Comparison of ENCODE assay signal across 1 cellular context in the genomic region with DNA sequence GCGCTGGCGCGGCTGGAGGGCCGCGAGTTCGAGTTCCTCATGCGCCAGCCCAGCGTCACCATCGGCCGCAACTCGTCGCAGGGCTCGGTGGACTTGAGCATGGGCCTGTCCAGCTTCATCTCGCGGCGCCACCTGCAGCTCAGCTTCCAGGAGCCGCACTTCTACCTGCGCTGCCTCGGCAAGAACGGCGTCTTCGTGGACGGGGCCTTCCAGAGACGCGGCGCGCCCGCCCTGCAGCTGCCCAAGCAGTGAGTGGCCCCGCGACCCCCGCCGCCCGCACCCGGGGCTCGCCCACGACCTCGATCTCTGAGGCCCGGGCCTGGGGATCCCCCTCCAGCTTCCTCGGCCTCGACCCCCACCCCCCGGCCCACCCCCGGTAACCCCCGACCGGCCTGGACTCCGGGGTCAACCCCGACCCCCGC.
TF ChIP-seq lines count a peak whose summit lies in the region.

No MANE protein-coding gene starts in this region.

TF ChIP-seq in K562, 482 proteins besides CTCF, POLR2A, EP300 and RAD21 (continued from another document and continues in another):
- TF ChIP-seq, protein P1, sequence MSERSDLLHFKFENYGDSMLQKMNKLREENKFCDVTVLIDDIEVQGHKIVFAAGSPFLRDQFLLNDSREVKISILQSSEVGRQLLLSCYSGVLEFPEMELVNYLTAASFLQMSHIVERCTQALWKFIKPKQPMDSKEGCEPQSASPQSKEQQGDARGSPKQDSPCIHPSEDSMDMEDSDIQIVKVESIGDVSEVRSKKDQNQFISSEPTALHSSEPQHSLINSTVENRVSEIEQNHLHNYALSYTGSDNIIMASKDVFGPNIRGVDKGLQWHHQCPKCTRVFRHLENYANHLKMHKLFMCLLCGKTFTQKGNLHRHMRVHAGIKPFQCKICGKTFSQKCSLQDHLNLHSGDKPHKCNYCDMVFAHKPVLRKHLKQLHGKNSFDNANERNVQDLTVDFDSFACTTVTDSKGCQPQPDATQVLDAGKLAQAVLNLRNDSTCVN (CRISPR knock-in tag; IDR thresholded peaks at IDR 0.05), result no peak
- TF ChIP-seq ZNF124 (CRISPR knock-in tag; IDR thresholded peaks at IDR 0.05) (no peak), ERF (CRISPR knock-in tag; IDR thresholded peaks at IDR 0.05) (no peak), CBX5 (IDR thresholded peaks at IDR 0.05; ENCODE audit: borderline replicate concordance, low read depth) (no peak), TEAD1 (CRISPR knock-in tag; IDR thresholded peaks at IDR 0.05) (no peak), RBM15 (IDR thresholded peaks at IDR 0.05; ENCODE audit: insufficient read depth, low read length) (no peak), CCAR2 (IDR thresholded peaks at IDR 0.05; ENCODE audit: low read depth, low read length) (no peak), SREBF1 (IDR thresholded peaks at IDR 0.05; ENCODE audit: borderline replicate concordance, low read depth, low read length) (no peak), BHLHE40 (IDR thresholded peaks at IDR 0.05; ENCODE audit: low read length) (no peak), L3MBTL2 (IDR thresholded peaks at IDR 0.05) (0 out of 2 replicates have a peak, but pooled peaks have one; percentile 9), SPI1 (IDR thresholded peaks at IDR 0.05; ENCODE audit: borderline replicate concordance, low read depth, low read length) (no peak), HMGN3 (IDR thresholded peaks at IDR 0.05; ENCODE audit: borderline replicate concordance, extremely low read depth, insufficient read length, low read depth, low read length) (no peak), RUNX1 (IDR thresholded peaks at IDR 0.05; ENCODE audit: low read depth) (no peak), E2F6 (IDR thresholded peaks at IDR 0.05; ENCODE audit: borderline replicate concordance in 1 of 2, extremely low read depth in 1 of 2, insufficient read depth in 1 of 2, insufficient read length in 1 of 2, low read depth in 1 of 2, low read length in 1 of 2, poor library complexity in 1 of 2, severe bottlenecking in 1 of 2) (peak in 1 of 2 experiments; percentile 28), NR2C2 (CRISPR knock-in tag; IDR thresholded peaks at IDR 0.05) (no peak), NR2C2 (tag; IDR thresholded peaks at IDR 0.05) (no peak; the same call in 1 of the 2 replicates), GABPB2 (CRISPR knock-in tag; conservative IDR thresholded peaks at IDR 0.05) (no peak), CCNT2 (IDR thresholded peaks at IDR 0.05; ENCODE audit: borderline replicate concordance, extremely low read depth, insufficient read length, low read depth, low read length) (no peak), CREM (IDR thresholded peaks at IDR 0.05; ENCODE audit: low read depth) (peak; percentile 56), ZNF707 (CRISPR knock-in tag; conservative IDR thresholded peaks at IDR 0.05) (no peak), NCOR1 (IDR thresholded peaks at IDR 0.05) (no peak), ZNF354B (CRISPR knock-in tag; IDR thresholded peaks at IDR 0.05) (no peak), MIER1 (IDR thresholded peaks at IDR 0.05; ENCODE audit: low read depth) (no peak), HNRNPUL1 (IDR thresholded peaks at IDR 0.05; ENCODE audit: low read length) (no peak), NR2C1 (IDR thresholded peaks at IDR 0.05) (no peak), NR2C1 (tag; IDR thresholded peaks at IDR 0.05) (no peak), BRCA1 (IDR thresholded peaks at IDR 0.05) (no peak), BRCA1 (CRISPR knock-in tag; IDR thresholded peaks at IDR 0.05) (no peak), RCOR1 (IDR thresholded peaks at IDR 0.05; ENCODE audit: borderline replicate concordance in 1 of 2, low read depth in 2 of 2, low read length in 2 of 2) (0 out of 4 replicates have a peak, but pooled peaks of 1 of the 2 experiments have one; percentile 6), MYC (IDR thresholded peaks at IDR 0.05; ENCODE audit: low read depth, low read length) (peak; percentile 16; the same call in 1 of the 2 replicates), MYC (CRISPR knock-in tag; IDR thresholded peaks at IDR 0.05; ENCODE audit: borderline replicate concordance, low read depth) (no peak), SRSF7 (optimal IDR thresholded peaks at IDR 0.05; ENCODE audit: low read depth, low read length) (no peak), CHD1 (IDR thresholded peaks at IDR 0.05; ENCODE audit: low read length) (peak; percentile 85), ZFX (CRISPR knock-in tag; IDR thresholded peaks at IDR 0.05) (peak; percentile 47), CTBP1 (IDR thresholded peaks at IDR 0.05; ENCODE audit: borderline replicate concordance) (no peak), MEF2D (tag; conservative IDR thresholded peaks at IDR 0.05; ENCODE audit: low read depth) (no peak), ZNF263 (CRISPR knock-in tag; IDR thresholded peaks at IDR 0.05; ENCODE audit: borderline replicate concordance) (no peak), NBN (IDR thresholded peaks at IDR 0.05; ENCODE audit: low read depth) (no peak), MYBL2 (IDR thresholded peaks at IDR 0.05; ENCODE audit: low read depth) (no peak), MYBL2 (CRISPR knock-in tag; IDR thresholded peaks at IDR 0.05; ENCODE audit: borderline replicate concordance) (no peak), POLR2G (IDR thresholded peaks at IDR 0.05; ENCODE audit: low read depth, low read length) (peak; percentile 24; the same call in 1 of the 2 replicates), HDAC8 (tag; IDR thresholded peaks at IDR 0.05) (no peak), TARDBP (IDR thresholded peaks at IDR 0.05) (no peak), PCBP2 (IDR thresholded peaks at IDR 0.05; ENCODE audit: low read depth, low read length, poor library complexity, severe bottlenecking) (no peak), ZNF785 (CRISPR knock-in tag; IDR thresholded peaks at IDR 0.05) (no peak), TAF7 (tag; IDR thresholded peaks at IDR 0.05) (no peak), ZNF583 (CRISPR knock-in tag; IDR thresholded peaks at IDR 0.05) (no peak), ZNF512 (tag; IDR thresholded peaks at IDR 0.05) (no peak), NR0B1 (IDR thresholded peaks at IDR 0.05; ENCODE audit: partially characterized antibody) (no peak), KLF13 (tag; IDR thresholded peaks at IDR 0.05; ENCODE audit: borderline replicate concordance, low read depth) (no peak), BCOR (IDR thresholded peaks at IDR 0.05) (no peak), PTBP1 (IDR thresholded peaks at IDR 0.05; ENCODE audit: low read depth, low read length) (no peak), ZEB2 (IDR thresholded peaks at IDR 0.05) (no peak)
- TF ChIP-seq, protein P2, sequence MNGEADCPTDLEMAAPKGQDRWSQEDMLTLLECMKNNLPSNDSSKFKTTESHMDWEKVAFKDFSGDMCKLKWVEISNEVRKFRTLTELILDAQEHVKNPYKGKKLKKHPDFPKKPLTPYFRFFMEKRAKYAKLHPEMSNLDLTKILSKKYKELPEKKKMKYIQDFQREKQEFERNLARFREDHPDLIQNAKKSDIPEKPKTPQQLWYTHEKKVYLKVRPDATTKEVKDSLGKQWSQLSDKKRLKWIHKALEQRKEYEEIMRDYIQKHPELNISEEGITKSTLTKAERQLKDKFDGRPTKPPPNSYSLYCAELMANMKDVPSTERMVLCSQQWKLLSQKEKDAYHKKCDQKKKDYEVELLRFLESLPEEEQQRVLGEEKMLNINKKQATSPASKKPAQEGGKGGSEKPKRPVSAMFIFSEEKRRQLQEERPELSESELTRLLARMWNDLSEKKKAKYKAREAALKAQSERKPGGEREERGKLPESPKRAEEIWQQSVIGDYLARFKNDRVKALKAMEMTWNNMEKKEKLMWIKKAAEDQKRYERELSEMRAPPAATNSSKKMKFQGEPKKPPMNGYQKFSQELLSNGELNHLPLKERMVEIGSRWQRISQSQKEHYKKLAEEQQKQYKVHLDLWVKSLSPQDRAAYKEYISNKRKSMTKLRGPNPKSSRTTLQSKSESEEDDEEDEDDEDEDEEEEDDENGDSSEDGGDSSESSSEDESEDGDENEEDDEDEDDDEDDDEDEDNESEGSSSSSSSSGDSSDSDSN (IDR thresholded peaks at IDR 0.05; ENCODE audit: borderline replicate concordance in 1 of 2, low read depth in 2 of 2, low read length in 2 of 2), result peak; percentile 60 to 94; a peak in 2 of 4 replicates
- TF ChIP-seq, protein P3, sequence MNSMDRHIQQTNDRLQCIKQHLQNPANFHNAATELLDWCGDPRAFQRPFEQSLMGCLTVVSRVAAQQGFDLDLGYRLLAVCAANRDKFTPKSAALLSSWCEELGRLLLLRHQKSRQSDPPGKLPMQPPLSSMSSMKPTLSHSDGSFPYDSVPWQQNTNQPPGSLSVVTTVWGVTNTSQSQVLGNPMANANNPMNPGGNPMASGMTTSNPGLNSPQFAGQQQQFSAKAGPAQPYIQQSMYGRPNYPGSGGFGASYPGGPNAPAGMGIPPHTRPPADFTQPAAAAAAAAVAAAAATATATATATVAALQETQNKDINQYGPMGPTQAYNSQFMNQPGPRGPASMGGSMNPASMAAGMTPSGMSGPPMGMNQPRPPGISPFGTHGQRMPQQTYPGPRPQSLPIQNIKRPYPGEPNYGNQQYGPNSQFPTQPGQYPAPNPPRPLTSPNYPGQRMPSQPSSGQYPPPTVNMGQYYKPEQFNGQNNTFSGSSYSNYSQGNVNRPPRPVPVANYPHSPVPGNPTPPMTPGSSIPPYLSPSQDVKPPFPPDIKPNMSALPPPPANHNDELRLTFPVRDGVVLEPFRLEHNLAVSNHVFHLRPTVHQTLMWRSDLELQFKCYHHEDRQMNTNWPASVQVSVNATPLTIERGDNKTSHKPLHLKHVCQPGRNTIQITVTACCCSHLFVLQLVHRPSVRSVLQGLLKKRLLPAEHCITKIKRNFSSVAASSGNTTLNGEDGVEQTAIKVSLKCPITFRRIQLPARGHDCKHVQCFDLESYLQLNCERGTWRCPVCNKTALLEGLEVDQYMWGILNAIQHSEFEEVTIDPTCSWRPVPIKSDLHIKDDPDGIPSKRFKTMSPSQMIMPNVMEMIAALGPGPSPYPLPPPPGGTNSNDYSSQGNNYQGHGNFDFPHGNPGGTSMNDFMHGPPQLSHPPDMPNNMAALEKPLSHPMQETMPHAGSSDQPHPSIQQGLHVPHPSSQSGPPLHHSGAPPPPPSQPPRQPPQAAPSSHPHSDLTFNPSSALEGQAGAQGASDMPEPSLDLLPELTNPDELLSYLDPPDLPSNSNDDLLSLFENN (IDR thresholded peaks at IDR 0.05; ENCODE audit: low read depth in 2 of 2, low read length in 2 of 2), result no peak
- TF ChIP-seq, protein P4, sequence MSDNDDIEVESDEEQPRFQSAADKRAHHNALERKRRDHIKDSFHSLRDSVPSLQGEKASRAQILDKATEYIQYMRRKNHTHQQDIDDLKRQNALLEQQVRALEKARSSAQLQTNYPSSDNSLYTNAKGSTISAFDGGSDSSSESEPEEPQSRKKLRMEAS (CRISPR knock-in tag; IDR thresholded peaks at IDR 0.05), result peak; percentile 24; the same call in 1 of the 2 replicates
- TF ChIP-seq, protein P5, sequence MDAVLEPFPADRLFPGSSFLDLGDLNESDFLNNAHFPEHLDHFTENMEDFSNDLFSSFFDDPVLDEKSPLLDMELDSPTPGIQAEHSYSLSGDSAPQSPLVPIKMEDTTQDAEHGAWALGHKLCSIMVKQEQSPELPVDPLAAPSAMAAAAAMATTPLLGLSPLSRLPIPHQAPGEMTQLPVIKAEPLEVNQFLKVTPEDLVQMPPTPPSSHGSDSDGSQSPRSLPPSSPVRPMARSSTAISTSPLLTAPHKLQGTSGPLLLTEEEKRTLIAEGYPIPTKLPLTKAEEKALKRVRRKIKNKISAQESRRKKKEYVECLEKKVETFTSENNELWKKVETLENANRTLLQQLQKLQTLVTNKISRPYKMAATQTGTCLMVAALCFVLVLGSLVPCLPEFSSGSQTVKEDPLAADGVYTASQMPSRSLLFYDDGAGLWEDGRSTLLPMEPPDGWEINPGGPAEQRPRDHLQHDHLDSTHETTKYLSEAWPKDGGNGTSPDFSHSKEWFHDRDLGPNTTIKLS (IDR thresholded peaks at IDR 0.05; ENCODE audit: borderline replicate concordance, low read depth), result no peak
